ENCODE assay signal across 19 cellular contexts in the genomic region with DNA sequence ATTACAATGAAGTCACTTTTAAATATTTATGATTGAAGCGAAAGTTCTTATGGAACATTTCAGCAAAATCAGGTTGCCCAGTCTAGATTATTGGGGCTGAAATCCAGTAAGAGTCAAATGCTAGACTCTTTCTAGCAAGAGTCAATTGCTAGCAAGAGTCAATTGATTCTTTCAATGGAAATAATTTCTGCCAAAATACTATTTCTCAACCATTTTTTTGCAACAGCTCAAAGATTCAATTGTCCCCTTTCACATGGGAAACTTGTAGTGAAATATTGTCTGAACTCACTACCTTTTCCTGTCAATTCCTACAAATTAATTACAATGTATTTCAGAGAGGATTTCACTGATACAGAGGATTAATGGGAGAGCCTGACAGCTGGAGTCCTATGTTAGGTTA.
DNase-seq lines count a peak whose midpoint lies in the region; FAIRE-seq and TF ChIP-seq lines count a peak whose summit lies in the region.
"Had no signal": no experiment of that assay in that cellular context is flagged by ENCODE, and none has a peak within 500 bp of the region (broad histone marks: within the 10 kb centered on the region; RNA-seq: fewer than 3 reads in every experiment).

No MANE protein-coding gene starts in this region.

- H3K9me3 Mint-ChIP-seq in activated CD4-positive, alpha-beta memory T cell treated with anti-CD3 and anti-CD28 coated beads for 36 hours: no peaks in the 10 kb centered on the region
- H3K9me3 Mint-ChIP-seq: CD8-positive, alpha-beta memory T cell had no signal

- H3K4me1 Mint-ChIP-seq in activated CD4-positive, alpha-beta memory T cell treated with anti-CD3 and anti-CD28 coated beads for 36 hours (ENCODE audit: low read depth): peaks cover 3% of the 10 kb centered on the region

- CTCF ChIA-PET in activated CD4-positive, alpha-beta memory T cell treated with anti-CD3 and anti-CD28 coated beads for 36 hours (lab: Charles Lee): no interaction called here

- peak; percentile 35 for FAIRE-seq in D721Med (lab: Jason Lieb, UNC)
- FAIRE-seq: GM12892, GM18507, H54, HTR-8/SVneo had no signal

- no peak overlapping the region for H3K4me3 Mint-ChIP-seq in activated CD4-positive, alpha-beta memory T cell treated with anti-CD3 and anti-CD28 coated beads for 36 hours
- H3K4me3 Mint-ChIP-seq: CD4-positive, CD25-positive, alpha-beta regulatory T cell; CD8-positive, alpha-beta memory T cell; IgD-negative memory B cell had no signal

- H3K27ac Mint-ChIP-seq in activated CD4-positive, alpha-beta memory T cell treated with anti-CD3 and anti-CD28 coated beads for 36 hours: no peak overlapping the region
- H3K27ac Mint-ChIP-seq: CD4-positive, CD25-positive, alpha-beta regulatory T cell; CD8-positive, alpha-beta memory T cell; IgD-negative memory B cell had no signal

- no peaks in the 10 kb centered on the region for H3K27me3 ChIP-seq in endocrine pancreas (ENCODE audit: control insufficient read depth, insufficient read depth, low read length)
- H3K27me3 ChIP-seq: BE2C had no signal

- peak overlapping the region; percentile 67 for H3K4me3 ChIP-seq in endocrine pancreas (ENCODE audit: control insufficient read depth, insufficient read depth, low read length)
- H3K4me3 ChIP-seq: GM23248 had no signal

- H3K27me3 Mint-ChIP-seq in activated CD4-positive, alpha-beta memory T cell treated with anti-CD3 and anti-CD28 coated beads for 36 hours: peaks cover 4% of the 10 kb centered on the region

- H3K27ac ChIP-seq in angular gyrus (ENCODE audit: low read depth, low read length): peak overlapping the region; percentile 8
- H3K27ac ChIP-seq in substantia nigra (ENCODE audit: low read depth, low read length, poor library complexity, severe bottlenecking): peak overlapping the region; percentile 99
- H3K27ac ChIP-seq: GM23248 had no signal

- POLR2A ChIA-PET in activated CD4-positive, alpha-beta memory T cell treated with anti-CD3 and anti-CD28 coated beads for 36 hours (lab: Charles Lee): no interaction called here

- no peak overlapping the region for H3K9ac ChIP-seq in endocrine pancreas (ENCODE audit: control insufficient read depth, insufficient read depth, low read length)
- H3K9ac ChIP-seq: GM23248 had no signal

- H3K36me3 ChIP-seq in endocrine pancreas (ENCODE audit: control insufficient read depth, insufficient read depth, low read length): no peaks in the 10 kb centered on the region
- H3K36me3 ChIP-seq: BE2C had no signal

- H3K9me3 ChIP-seq in endocrine pancreas (ENCODE audit: control insufficient read depth, low read length): no peaks in the 10 kb centered on the region
- H3K9me3 ChIP-seq: BE2C had no signal

- H3K36me3 Mint-ChIP-seq in activated CD4-positive, alpha-beta memory T cell treated with anti-CD3 and anti-CD28 coated beads for 36 hours: no peaks in the 10 kb centered on the region
- H3K36me3 Mint-ChIP-seq: CD4-positive, CD25-positive, alpha-beta regulatory T cell; CD8-positive, alpha-beta memory T cell; IgD-negative memory B cell had no signal

- DNase-seq in D721Med (ENCODE audit: insufficient read length, low spot score) (no peak), substantia nigra (lab: John Stamatoyannopoulos, UW) (no peak), SW 1271 (lab: John Stamatoyannopoulos, UW) (no peak)
- DNase-seq in activated CD4-positive, alpha-beta memory T cell treated with anti-CD3 and anti-CD28 coated beads for 36 hours: no peak
- DNase-seq in activated CD4-positive, alpha-beta T cell treated with anti-CD3 and anti-CD28 coated beads, Interleukin-2, amount 50 U/mL, for 1 hour: no peak
- DNase-seq: BE2C; C1 segment of cervical spinal cord; CD4-positive, CD25-positive, alpha-beta regulatory T cell; CD8-positive, alpha-beta memory T cell; COR-L47; GDM1 had no signal

- no peak for TF ChIP-seq CTCF in D721Med (IDR thresholded peaks at IDR 0.05; ENCODE audit: insufficient read depth, missing control alignments)

- intact Hi-C loops in activated CD4-positive, alpha-beta memory T cell treated with anti-CD3 and anti-CD28 coated beads for 36 hours (cut with micrococcal nuclease): no loop called here

- H3K4me1 ChIP-seq in endocrine pancreas (ENCODE audit: control insufficient read depth, insufficient read depth, low read length): peaks cover 31% of the 10 kb centered on the region
